In genomic region chr2:68426885-68427579, GRCh38 we compare ENCODE assay signal across 9 cellular contexts. TPM values are rescaled to one million over a fixed set of nuclear protein-coding genes. Genes with fewer than 3 reads are reported as not detected.
DNase-seq lines count a peak whose midpoint lies in the region; ATAC-seq and TF ChIP-seq lines count a peak whose summit lies in the region.
"Had no signal": no experiment of that assay in that cellular context is flagged by ENCODE, and none has a peak within 500 bp of the region (broad histone marks: within the 10 kb centered on the region; RNA-seq: fewer than 3 reads in every experiment).

No MANE protein-coding gene starts in this region.

- H3K27ac ChIP-seq in spleen: peak overlapping the region; percentile 3 to 83 (median 74)

- peaks cover under 1% of the 10 kb centered on the region for H3K27me3 Mint-ChIP-seq in activated naive CD8-positive, alpha-beta T cell treated with anti-CD3 and anti-CD28 coated beads, Interleukin-2, amount 50 U/mL, for 24 hours

- H3K4me3 ChIP-seq in adipocyte (ENCODE audit: low read length) (no peak overlapping the region), spleen (peak overlapping the region in 1 of 8 donors; percentile 6)
- H3K4me3 ChIP-seq: K562 had no signal

- peaks cover under 1% of the 10 kb centered on the region for H3K36me3 Mint-ChIP-seq in activated naive CD8-positive, alpha-beta T cell treated with anti-CD3 and anti-CD28 coated beads, Interleukin-2, amount 50 U/mL, for 24 hours (ENCODE audit: low read depth)

- DNase-seq in adipocyte (ENCODE audit: low read depth): peak; percentile 42
- DNase-seq in spleen: no peak
- no peak for DNase-seq in DMS 273 (lab: John Stamatoyannopoulos, UW; ENCODE audit: unreplicated experiment)
- no peak for DNase-seq in activated naive CD8-positive, alpha-beta T cell treated with anti-CD3 and anti-CD28 coated beads, Interleukin-2, amount 50 U/mL, for 24 hours
- DNase-seq: activated effector memory CD4-positive, alpha-beta T cell treated with Interleukin-2 at 50 U/mL for 16 hours had no signal

- no peak overlapping the region for H3K27ac Mint-ChIP-seq in activated naive CD8-positive, alpha-beta T cell treated with anti-CD3 and anti-CD28 coated beads, Interleukin-2, amount 50 U/mL, for 24 hours

- WGBS in spleen, 5 donors: 34 to 58% (median 38%) methylated on average over 10 of the region's 10 CpGs

- H3K27me3 ChIP-seq in adipocyte (replicated peaks; ENCODE audit: control insufficient read depth, insufficient read depth, low read length): peaks cover 16% of the 10 kb centered on the region
- no peaks in the 10 kb centered on the region for H3K27me3 ChIP-seq in spleen (replicated peaks in 1 of 7)

- no peak for TF ChIP-seq CTCF in spleen (IDR thresholded peaks at IDR 0.05 in 8 of 11, conservative IDR thresholded peaks at IDR 0.05 in 3 of 11)

- ATAC-seq in GM18867 (IDR thresholded peaks at IDR 0.05; ENCODE audit: unreplicated experiment): peak; percentile 24
- peak; percentile 39 for ATAC-seq in HG03457 (IDR thresholded peaks at IDR 0.05; ENCODE audit: unreplicated experiment)
- no peak for ATAC-seq in activated naive CD8-positive, alpha-beta T cell treated with anti-CD3 and anti-CD28 coated beads, Interleukin-2, amount 50 U/mL, for 24 hours
- no peak for ATAC-seq in HG02973 (IDR thresholded peaks at IDR 0.05; ENCODE audit: unreplicated experiment)
- ATAC-seq: K562 had no signal

- TF ChIP-seq POLR2A in spleen (IDR thresholded peaks at IDR 0.05): no peak

- H3K9me3 Mint-ChIP-seq in activated naive CD8-positive, alpha-beta T cell treated with anti-CD3 and anti-CD28 coated beads, Interleukin-2, amount 50 U/mL, for 24 hours: no peaks in the 10 kb centered on the region

- H3K4me1 Mint-ChIP-seq in activated naive CD8-positive, alpha-beta T cell treated with anti-CD3 and anti-CD28 coated beads, Interleukin-2, amount 50 U/mL, for 24 hours: peaks cover 19% of the 10 kb centered on the region

- H3K4me1 ChIP-seq in adipocyte (ENCODE audit: control insufficient read depth, insufficient read depth, low read length) (peaks cover 18% of the 10 kb centered on the region), spleen (peaks cover 34 to 72% (median 60%) of the 10 kb centered on the region in 6 donors)

- no peak overlapping the region for H3K4me3 Mint-ChIP-seq in activated naive CD8-positive, alpha-beta T cell treated with anti-CD3 and anti-CD28 coated beads, Interleukin-2, amount 50 U/mL, for 24 hours

- intact Hi-C loops in spleen (cut with DNase I; ENCODE audit: low total_unique reads): loop anchor here (10.0 kb wide), 1 partner anchor 52 kb away; no protein-coding TSS in a partner anchor

- no peaks in the 10 kb centered on the region for H3K36me3 ChIP-seq in adipocyte (ENCODE audit: control insufficient read depth, insufficient read depth, low read length, severe bottlenecking)
- H3K36me3 ChIP-seq in spleen: no peaks in the 10 kb centered on the region

- no peak overlapping the region for H3K9ac ChIP-seq in adipocyte (ENCODE audit: low read length)

- H3K9me3 ChIP-seq in adipocyte (ENCODE audit: control insufficient read depth, low read length): peaks cover 2% of the 10 kb centered on the region
- no peaks in the 10 kb centered on the region for H3K9me3 ChIP-seq in spleen

RNA-seq across cellular contexts. Expression of gene FBXO48, which starts 40.1 kb away (rescaled TPM):
- total RNA-seq in spleen: 1 to 10 TPM; 1.2 to 2.6 (median 2.3) TPM
- polyA plus RNA-seq in spleen: under 1 TPM; 0.72 to 0.99 (median 0.79) TPM

RNA-seq across cellular contexts. Expression of gene APLF, which starts 40.4 kb away (rescaled TPM):
- total RNA-seq in spleen: 1 to 10 TPM; 4.1 to 7.2 (median 6.0) TPM
- 1 to 10 TPM; 1.1 to 1.6 (median 1.5) TPM for polyA plus RNA-seq in spleen

Comparison
In these comparisons a context has a peak if more than half of its experiments do, and no peak if none do; other contexts are left out.
1. ATAC-seq: peak in GM18867 (single experiment) and HG03457 (single experiment); none in activated naive CD8-positive, alpha-beta T cell treated with anti-CD3 and anti-CD28 coated beads, Interleukin-2, amount 50 U/mL, for 24 hours (single experiment) and HG02973 (single experiment).